Comparison of ENCODE assay signal across 2 cellular contexts in genomic region chr13:55007681-55008080, GRCh38.
TF ChIP-seq lines count a peak whose summit lies in the region.

No MANE protein-coding gene starts in this region.

TF ChIP-seq in GM23338, 12 proteins besides CTCF, POLR2A, EP300 and RAD21:
- TF ChIP-seq, protein P1, sequence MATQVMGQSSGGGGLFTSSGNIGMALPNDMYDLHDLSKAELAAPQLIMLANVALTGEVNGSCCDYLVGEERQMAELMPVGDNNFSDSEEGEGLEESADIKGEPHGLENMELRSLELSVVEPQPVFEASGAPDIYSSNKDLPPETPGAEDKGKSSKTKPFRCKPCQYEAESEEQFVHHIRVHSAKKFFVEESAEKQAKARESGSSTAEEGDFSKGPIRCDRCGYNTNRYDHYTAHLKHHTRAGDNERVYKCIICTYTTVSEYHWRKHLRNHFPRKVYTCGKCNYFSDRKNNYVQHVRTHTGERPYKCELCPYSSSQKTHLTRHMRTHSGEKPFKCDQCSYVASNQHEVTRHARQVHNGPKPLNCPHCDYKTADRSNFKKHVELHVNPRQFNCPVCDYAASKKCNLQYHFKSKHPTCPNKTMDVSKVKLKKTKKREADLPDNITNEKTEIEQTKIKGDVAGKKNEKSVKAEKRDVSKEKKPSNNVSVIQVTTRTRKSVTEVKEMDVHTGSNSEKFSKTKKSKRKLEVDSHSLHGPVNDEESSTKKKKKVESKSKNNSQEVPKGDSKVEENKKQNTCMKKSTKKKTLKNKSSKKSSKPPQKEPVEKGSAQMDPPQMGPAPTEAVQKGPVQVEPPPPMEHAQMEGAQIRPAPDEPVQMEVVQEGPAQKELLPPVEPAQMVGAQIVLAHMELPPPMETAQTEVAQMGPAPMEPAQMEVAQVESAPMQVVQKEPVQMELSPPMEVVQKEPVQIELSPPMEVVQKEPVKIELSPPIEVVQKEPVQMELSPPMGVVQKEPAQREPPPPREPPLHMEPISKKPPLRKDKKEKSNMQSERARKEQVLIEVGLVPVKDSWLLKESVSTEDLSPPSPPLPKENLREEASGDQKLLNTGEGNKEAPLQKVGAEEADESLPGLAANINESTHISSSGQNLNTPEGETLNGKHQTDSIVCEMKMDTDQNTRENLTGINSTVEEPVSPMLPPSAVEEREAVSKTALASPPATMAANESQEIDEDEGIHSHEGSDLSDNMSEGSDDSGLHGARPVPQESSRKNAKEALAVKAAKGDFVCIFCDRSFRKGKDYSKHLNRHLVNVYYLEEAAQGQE (IDR thresholded peaks at IDR 0.05; ENCODE audit: unreplicated experiment): no peak
- TF ChIP-seq STAT1 (IDR thresholded peaks at IDR 0.05; ENCODE audit: unreplicated experiment): no peak
- no peak for TF ChIP-seq JUNB (IDR thresholded peaks at IDR 0.05; ENCODE audit: unreplicated experiment)
- TF ChIP-seq EZH2 (IDR thresholded peaks at IDR 0.05; ENCODE audit: low read depth, unreplicated experiment): no peak
- TF ChIP-seq, protein P2, sequence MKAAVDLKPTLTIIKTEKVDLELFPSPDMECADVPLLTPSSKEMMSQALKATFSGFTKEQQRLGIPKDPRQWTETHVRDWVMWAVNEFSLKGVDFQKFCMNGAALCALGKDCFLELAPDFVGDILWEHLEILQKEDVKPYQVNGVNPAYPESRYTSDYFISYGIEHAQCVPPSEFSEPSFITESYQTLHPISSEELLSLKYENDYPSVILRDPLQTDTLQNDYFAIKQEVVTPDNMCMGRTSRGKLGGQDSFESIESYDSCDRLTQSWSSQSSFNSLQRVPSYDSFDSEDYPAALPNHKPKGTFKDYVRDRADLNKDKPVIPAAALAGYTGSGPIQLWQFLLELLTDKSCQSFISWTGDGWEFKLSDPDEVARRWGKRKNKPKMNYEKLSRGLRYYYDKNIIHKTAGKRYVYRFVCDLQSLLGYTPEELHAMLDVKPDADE (IDR thresholded peaks at IDR 0.05): no peak
- TF ChIP-seq ZNF331 (CRISPR knock-in tag; IDR thresholded peaks at IDR 0.05; ENCODE audit: low read depth): no peak
- no peak for TF ChIP-seq ZNF114 (CRISPR knock-in tag; IDR thresholded peaks at IDR 0.05)
- TF ChIP-seq EZH2phosphoT487 (IDR thresholded peaks at IDR 0.05; ENCODE audit: unreplicated experiment): no peak
- TF ChIP-seq POLR2AphosphoS5 (IDR thresholded peaks at IDR 0.05; ENCODE audit: low read depth): no peak
- no peak for TF ChIP-seq ZNF462 (CRISPR knock-in tag; IDR thresholded peaks at IDR 0.05)
- no peak for TF ChIP-seq NANOG (IDR thresholded peaks at IDR 0.05; ENCODE audit: borderline replicate concordance)
- no peak for TF ChIP-seq CREB1 (CRISPR knock-in tag; IDR thresholded peaks at IDR 0.05; ENCODE audit: low read depth)

TF ChIP-seq in H1, 55 proteins besides CTCF, POLR2A, EP300 and RAD21 (continued from another document):
- TF ChIP-seq SIN3A (conservative IDR thresholded peaks at IDR 0.05 in 1 of 2, IDR thresholded peaks at IDR 0.05 in 1 of 2; ENCODE audit: low read depth in 1 of 2, low read length in 2 of 2): no peak
- TF ChIP-seq RNF2 (IDR thresholded peaks at IDR 0.05; ENCODE audit: borderline replicate concordance, low read depth, low read length, missing control alignments, poor library complexity, severe bottlenecking): no peak
- TF ChIP-seq CEBPB (IDR thresholded peaks at IDR 0.05; ENCODE audit: low read depth, low read length): no peak
- TF ChIP-seq, protein P3, sequence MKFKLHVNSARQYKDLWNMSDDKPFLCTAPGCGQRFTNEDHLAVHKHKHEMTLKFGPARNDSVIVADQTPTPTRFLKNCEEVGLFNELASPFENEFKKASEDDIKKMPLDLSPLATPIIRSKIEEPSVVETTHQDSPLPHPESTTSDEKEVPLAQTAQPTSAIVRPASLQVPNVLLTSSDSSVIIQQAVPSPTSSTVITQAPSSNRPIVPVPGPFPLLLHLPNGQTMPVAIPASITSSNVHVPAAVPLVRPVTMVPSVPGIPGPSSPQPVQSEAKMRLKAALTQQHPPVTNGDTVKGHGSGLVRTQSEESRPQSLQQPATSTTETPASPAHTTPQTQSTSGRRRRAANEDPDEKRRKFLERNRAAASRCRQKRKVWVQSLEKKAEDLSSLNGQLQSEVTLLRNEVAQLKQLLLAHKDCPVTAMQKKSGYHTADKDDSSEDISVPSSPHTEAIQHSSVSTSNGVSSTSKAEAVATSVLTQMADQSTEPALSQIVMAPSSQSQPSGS (IDR thresholded peaks at IDR 0.05; ENCODE audit: low read length): no peak
- TF ChIP-seq CHD2 (IDR thresholded peaks at IDR 0.05; ENCODE audit: low read length): no peak
